22 cellular contexts compared by ENCODE assay signal in the genomic region with DNA sequence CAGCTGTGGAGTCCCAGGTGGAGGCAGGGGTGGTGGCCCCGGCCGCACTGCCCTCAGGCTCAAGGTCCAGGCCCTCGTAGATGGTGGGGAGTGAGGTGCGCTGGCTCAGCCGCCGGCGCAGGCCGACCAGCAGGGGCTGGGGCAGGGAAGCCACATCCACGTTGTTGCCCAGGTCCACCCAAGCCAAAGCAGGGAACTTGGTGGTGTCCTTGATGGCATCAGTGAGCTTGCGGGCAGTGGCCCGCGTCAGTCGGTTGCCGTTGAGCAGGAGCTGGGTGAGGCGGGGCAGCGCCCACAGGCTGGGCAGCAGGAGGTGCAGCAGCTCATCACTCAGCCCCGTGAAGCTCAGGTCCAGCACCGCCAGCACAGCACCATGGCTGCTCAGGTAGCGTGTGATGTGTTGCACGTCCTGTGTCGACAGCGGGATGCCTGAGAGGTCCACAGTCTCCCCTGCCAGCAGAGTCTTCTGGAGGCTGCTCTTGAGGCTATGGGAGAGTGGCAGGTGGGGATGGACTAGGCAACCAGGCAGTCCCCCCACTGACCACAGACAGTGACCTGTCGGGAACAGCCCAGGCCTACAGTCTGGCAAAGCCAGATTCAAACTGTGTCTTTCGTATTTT. TPM values are rescaled to one million over a fixed set of nuclear protein-coding genes. Genes with fewer than 3 reads are reported as not detected.
DNase-seq lines count a peak whose midpoint lies in the region; ATAC-seq, FAIRE-seq and TF ChIP-seq lines count a peak whose summit lies in the region.
"Had no signal": no experiment of that assay in that cellular context is flagged by ENCODE, and none has a peak within 500 bp of the region (broad histone marks: within the 10 kb centered on the region; RNA-seq: fewer than 3 reads in every experiment).

No MANE protein-coding gene starts in this region.

- H3K4me1 Mint-ChIP-seq in chondrocyte (ENCODE audit: low read depth) = peaks cover 19% of the 10 kb centered on the region
- H3K4me1 Mint-ChIP-seq: B cell; CD4-positive, CD25-positive, alpha-beta regulatory T cell; CD8-positive, alpha-beta memory T cell had no signal

- H3K27me3 Mint-ChIP-seq in chondrocyte (ENCODE audit: low read depth) = no peaks in the 10 kb centered on the region
- H3K27me3 Mint-ChIP-seq: B cell; CD4-positive, CD25-positive, alpha-beta regulatory T cell had no signal

- H2AFZ ChIP-seq in HepG2 (ENCODE audit: low read length) = no peak overlapping the region

- intact Hi-C loops in HepG2 (cut with micrococcal nuclease; ENCODE audit: unreplicated experiment) = no loop called here
- intact Hi-C loops in right lobe of liver (cut with DNase I) = no loop called here
- intact Hi-C loops in posterior vena cava (cut with DNase I) = no loop called here

- in situ Hi-C loops in HepG2 (cut with HindIII; ENCODE audit: extremely low pct_ligation_motif_present, low pct_unique_long_range_greater_than_20kb) = no loop called here

- H3K36me3 Mint-ChIP-seq in chondrocyte (ENCODE audit: low read depth) = no peaks in the 10 kb centered on the region
- H3K36me3 Mint-ChIP-seq: CD8-positive, alpha-beta memory T cell had no signal

- H3K4me3 Mint-ChIP-seq in chondrocyte (ENCODE audit: unreplicated experiment) = no peak overlapping the region
- H3K4me3 Mint-ChIP-seq: B cell; CD4-positive, CD25-positive, alpha-beta regulatory T cell; CD8-positive, alpha-beta memory T cell; H9 had no signal

- H3K27me3 ChIP-seq in HepG2 (ENCODE audit: control insufficient read depth in 1 of 2, insufficient read depth in 2 of 2, low read length in 2 of 2) = no peaks in the 10 kb centered on the region
- H3K27me3 ChIP-seq in right lobe of liver = no peaks in the 10 kb centered on the region

- no TSS peak for BruUV-seq in HepG2 (replicated peaks; lab: Mats Ljungman, UMichigan)

- TF ChIP-seq CTCF in HepG2 (CRISPR knock-in tag; IDR thresholded peaks at IDR 0.05) = no peak
- no peak for TF ChIP-seq CTCF in right lobe of liver (IDR thresholded peaks at IDR 0.05)
- no peak for TF ChIP-seq CTCF in chondrocyte (IDR thresholded peaks at IDR 0.05)

- H3K36me3 ChIP-seq in HepG2 (replicated peaks in 1 of 2; ENCODE audit: control insufficient read depth in 1 of 2, insufficient read depth in 2 of 2, low read length in 2 of 2) = peaks cover 8 to 19% of the 10 kb centered on the region in 2 experiments; a peak in 4 of 5 replicates
- peaks cover 0 to 15% (median 0%) of the 10 kb centered on the region in 4 donors for H3K36me3 ChIP-seq in right lobe of liver

- no peaks in the 10 kb centered on the region for H3K9me3 Mint-ChIP-seq in chondrocyte (ENCODE audit: low read depth)
- H3K9me3 Mint-ChIP-seq: CD4-positive, CD25-positive, alpha-beta regulatory T cell; CD8-positive, alpha-beta memory T cell; H9 had no signal

- TF ChIP-seq RAD21 in HepG2 (CRISPR knock-in tag; IDR thresholded peaks at IDR 0.05) = no peak

- CTCF ChIA-PET in HepG2 (lab: Yijun Ruan, JAX; ENCODE audit: low intra/inter-chr PET ratio, low total read pairs) = no interaction called here

- H3K4me1 ChIP-seq in HepG2 (ENCODE audit: insufficient read depth, low read length) (peaks cover 85% of the 10 kb centered on the region), right lobe of liver (peaks cover 0 to 9% (median 0%) of the 10 kb centered on the region in 4 donors)

- H3K79me2 ChIP-seq in HepG2 (ENCODE audit: insufficient read depth, low read length) = no peaks in the 10 kb centered on the region

- no peak for FAIRE-seq in HepG2 (lab: Jason Lieb, UNC)
- FAIRE-seq: GM12878 had no signal

- H3K9me3 ChIP-seq in HepG2 (ENCODE audit: low read length) (no peaks in the 10 kb centered on the region), right lobe of liver (no peaks in the 10 kb centered on the region)

- H3K27ac ChIP-seq in HepG2 (ENCODE audit: extremely low read length, insufficient read depth, low read length) (no peak overlapping the region), right lobe of liver (no peak overlapping the region)

- H3K4me3 ChIP-seq in HepG2 (replicated peaks in 1 of 3; ENCODE audit: insufficient read depth in 1 of 3, low read depth in 2 of 3, low read length in 3 of 3) (no peak overlapping the region), right lobe of liver (no peak overlapping the region)
- H3K4me3 ChIP-seq: GM12878 had no signal

- H3K4me2 ChIP-seq in HepG2 (ENCODE audit: low read depth, low read length) = no peak overlapping the region

- no peak for DNase-seq in HepG2 (ENCODE audit: low spot score)
- DNase-seq in right lobe of liver = no peak
- DNase-seq in chondrocyte (ENCODE audit: low spot score) = peak; percentile 51
- DNase-seq in posterior vena cava (ENCODE audit: low spot score) = peak; percentile 73
- no peak for DNase-seq in amniotic stem cell (lab: John Stamatoyannopoulos, UW)
- DNase-seq in Kasumi-1 (lab: John Stamatoyannopoulos, UW) = no peak
- no peak for DNase-seq in AG08396 (ENCODE audit: low spot score)
- no peak for DNase-seq in stimulated activated CD8-positive, alpha-beta memory T cell treated with anti-CD3 and anti-CD28 coated beads, Interleukin-4, amount 100 ng/mL, for 48 hours
- DNase-seq: 8988T; C1 segment of cervical spinal cord; CD4-positive, CD25-positive, alpha-beta regulatory T cell; CD8-positive, alpha-beta memory T cell; COR-L47; DMS 273 treated with DMSO at 0.1 percent for 48 hours; DMS53; DND-41; EL; GOT3; H9; IMR-90 had no signal

- POLR2A ChIA-PET in HepG2 (lab: Yijun Ruan, JAX) = interaction anchor here (1.5 to 4.1 kb wide), 2 partner anchors 17 to 34 kb away, joined by 4 to 80 read pairs; a partner anchor contains a TSS

- 100% methylated on average over 2 of the region's 24 CpGs for WGBS in HepG2 (ENCODE audit: low lambda C conversion rate)
- 94% methylated on average over 2 of the region's 24 CpGs for WGBS in right lobe of liver (ENCODE audit: insufficient coverage, low coverage, low lambda C conversion rate, missing lambda C conversion rate)

- TF ChIP-seq EP300 in HepG2 (IDR thresholded peaks at IDR 0.05; ENCODE audit: low read depth in 2 of 2, low read length in 2 of 2) (no peak), HepG2 (CRISPR knock-in tag; IDR thresholded peaks at IDR 0.05; ENCODE audit: borderline replicate concordance) (no peak)

- H3K27ac Mint-ChIP-seq in chondrocyte (ENCODE audit: unreplicated experiment) = no peak overlapping the region
- H3K27ac Mint-ChIP-seq: B cell; CD4-positive, CD25-positive, alpha-beta regulatory T cell; CD8-positive, alpha-beta memory T cell; H9 had no signal

- TF ChIP-seq POLR2A in HepG2 (IDR thresholded peaks at IDR 0.05; ENCODE audit: insufficient read depth in 1 of 2, low read depth in 2 of 2, low read length in 2 of 2) (no peak), right lobe of liver (IDR thresholded peaks at IDR 0.05) (no peak)

- ATAC-seq in HepG2 = no peak
- ATAC-seq in right lobe of liver = no peak
- ATAC-seq: GM12878 had no signal

- no peak overlapping the region for H3K9ac ChIP-seq in HepG2 (ENCODE audit: insufficient read depth, low read depth, low read length)

- no peaks in the 10 kb centered on the region for H4K20me1 ChIP-seq in HepG2 (ENCODE audit: insufficient read depth, low read length)

RNA-seq across cellular contexts. Expression of a gene that starts 6.8 kb away (rescaled TPM):
- total RNA-seq in HepG2 (2016; rRNA removed; fragmentation: Illumina TruSeq; extraction: Trizol) (5.7 and 11.8 TPM in 2 replicates), right lobe of liver (10 to 100 TPM; 11.8 to 28.0 (median 21.5) TPM), chondrocyte (5.6 to 13.0 TPM (median 8.6 TPM) in 3 replicates), posterior vena cava (1 to 10 TPM; 6.6 to 9.3 TPM)
- 14.2 and 14.4 TPM in 2 replicates for total RNA-seq in HepG2 (2016; cell fraction: cytosol; rRNA removed; fragmentation: Illumina TruSeq; extraction: Trizol; ENCODE audit: low read depth)
- 5.6 and 12.5 TPM in 2 replicates for total RNA-seq in HepG2 (2016; cell fraction: insoluble cytoplasmic fraction; rRNA removed; fragmentation: Illumina TruSeq; extraction: Trizol)
- 14.8 and 16.4 TPM in 2 replicates for total RNA-seq in HepG2 (2016; cell fraction: membrane; rRNA removed; fragmentation: Illumina TruSeq; extraction: Trizol)
- 10.7 and 13.7 TPM in 2 replicates for total RNA-seq in HepG2 (2016; cell fraction: nucleus; rRNA removed; fragmentation: Illumina TruSeq; extraction: Trizol)
- polyA plus RNA-seq in HepG2 (2011; rRNA removed) = 34.8 and 48.8 TPM in 2 replicates
- polyA plus RNA-seq in HepG2 (2011; cell fraction: cytosol; rRNA removed) = 18.6 and 35.0 TPM in 2 replicates
- 225 and 265 TPM in 2 replicates for polyA plus RNA-seq in HepG2 (2011; cell fraction: nucleus; rRNA removed)
- polyA plus RNA-seq in HepG2 (2012) = 19.0 and 24.1 TPM in 2 replicates
- polyA plus RNA-seq in HepG2 (2016; cell fraction: cytosol; fragmentation: Illumina TruSeq; extraction: Trizol; ENCODE audit: low read depth) = 15.3 and 17.1 TPM in 2 replicates
- 8.8 and 9.2 TPM in 2 replicates for polyA plus RNA-seq in HepG2 (2016; cell fraction: insoluble cytoplasmic fraction; fragmentation: Illumina TruSeq; extraction: Trizol; ENCODE audit: low read depth)
- 17.8 and 17.9 TPM in 2 replicates for polyA plus RNA-seq in HepG2 (2016; cell fraction: membrane; fragmentation: Illumina TruSeq; extraction: Trizol; ENCODE audit: low read depth)
- polyA plus RNA-seq in HepG2 (2016; cell fraction: nucleus; fragmentation: Illumina TruSeq; extraction: Trizol; ENCODE audit: insufficient read depth, low read depth) = 32.8 and 35.7 TPM in 2 replicates
- polyA minus RNA-seq in HepG2 (2011; rRNA and poly(A)+ RNA removed; ENCODE audit: low replicate concordance) = 24.5 TPM in 1 of 2 replicates, not detected in the other
- 5.7 and 8.9 TPM in 2 replicates for polyA minus RNA-seq in HepG2 (2011; cell fraction: cytosol; rRNA and poly(A)+ RNA removed)
- polyA minus RNA-seq in HepG2 (2011; cell fraction: nucleus; rRNA and poly(A)+ RNA removed) = 13.3 and 13.4 TPM in 2 replicates
- total RNA-seq: CD4-positive, CD25-positive, alpha-beta regulatory T cell had no signal
- polyA plus RNA-seq: CD8-positive, alpha-beta memory T cell had no signal

RNA-seq across cellular contexts. Expression of a gene that starts 17.0 kb away (rescaled TPM):
- 11.6 and 29.9 TPM in 2 replicates for total RNA-seq in HepG2 (2016; rRNA removed; fragmentation: Illumina TruSeq; extraction: Trizol)
- total RNA-seq in HepG2 (2016; cell fraction: cytosol; rRNA removed; fragmentation: Illumina TruSeq; extraction: Trizol; ENCODE audit: low read depth) = 6.9 and 7.0 TPM in 2 replicates
- 14.5 and 27.5 TPM in 2 replicates for total RNA-seq in HepG2 (2016; cell fraction: insoluble cytoplasmic fraction; rRNA removed; fragmentation: Illumina TruSeq; extraction: Trizol)
- total RNA-seq in HepG2 (2016; cell fraction: membrane; rRNA removed; fragmentation: Illumina TruSeq; extraction: Trizol) = 8.2 and 14.5 TPM in 2 replicates
- 30.4 and 31.0 TPM in 2 replicates for total RNA-seq in HepG2 (2016; cell fraction: nucleus; rRNA removed; fragmentation: Illumina TruSeq; extraction: Trizol)
- 103 and 150 TPM in 2 replicates for polyA plus RNA-seq in HepG2 (2011; rRNA removed)
- 81.5 and 120 TPM in 2 replicates for polyA plus RNA-seq in HepG2 (2011; cell fraction: cytosol; rRNA removed)
- 371 and 443 TPM in 2 replicates for polyA plus RNA-seq in HepG2 (2011; cell fraction: nucleus; rRNA removed)
- polyA plus RNA-seq in HepG2 (2012) = 45.9 and 52.6 TPM in 2 replicates
- 8.9 and 10.2 TPM in 2 replicates for polyA plus RNA-seq in HepG2 (2016; cell fraction: cytosol; fragmentation: Illumina TruSeq; extraction: Trizol; ENCODE audit: low read depth)
- polyA plus RNA-seq in HepG2 (2016; cell fraction: insoluble cytoplasmic fraction; fragmentation: Illumina TruSeq; extraction: Trizol; ENCODE audit: low read depth) = 15.2 and 17.2 TPM in 2 replicates
- polyA plus RNA-seq in HepG2 (2016; cell fraction: membrane; fragmentation: Illumina TruSeq; extraction: Trizol; ENCODE audit: low read depth) = 11.3 and 13.6 TPM in 2 replicates
- polyA plus RNA-seq in HepG2 (2016; cell fraction: nucleus; fragmentation: Illumina TruSeq; extraction: Trizol; ENCODE audit: insufficient read depth, low read depth) = 74.0 and 82.3 TPM in 2 replicates
- polyA minus RNA-seq in HepG2 (2011; rRNA and poly(A)+ RNA removed; ENCODE audit: low replicate concordance) = 7.2 and 119 TPM in 2 replicates
- polyA minus RNA-seq in HepG2 (2011; cell fraction: cytosol; rRNA and poly(A)+ RNA removed) = 46.0 and 49.6 TPM in 2 replicates
- polyA minus RNA-seq in HepG2 (2011; cell fraction: nucleus; rRNA and poly(A)+ RNA removed) = 35.4 and 41.2 TPM in 2 replicates
- total RNA-seq in right lobe of liver = 100 to 1,000 TPM in 5 of 6 experiments, 10 to 100 TPM in 1; 97.6 to 154 (median 140) TPM
- 1.4 to 1.8 TPM (median 1.5 TPM) in 3 replicates for total RNA-seq in chondrocyte
- 1 to 10 TPM; 5.1 to 6.3 TPM for total RNA-seq in posterior vena cava

RNA-seq across cellular contexts. Expression of a gene that starts 30.2 kb away (rescaled TPM):
- total RNA-seq in HepG2 (2016; rRNA removed; fragmentation: Illumina TruSeq; extraction: Trizol) (209 and 287 TPM in 2 replicates), right lobe of liver (100 to 1,000 TPM in 2 of 6 experiments, 10 to 100 TPM in 4; 43.3 to 180 (median 53.4) TPM), chondrocyte (59.3 to 84.8 TPM (median 63.9 TPM) in 3 replicates), posterior vena cava (10 to 100 TPM; 42.5 to 54.0 TPM)
- 29.0 and 31.7 TPM in 2 replicates for total RNA-seq in HepG2 (2016; cell fraction: cytosol; rRNA removed; fragmentation: Illumina TruSeq; extraction: Trizol; ENCODE audit: low read depth)
- total RNA-seq in HepG2 (2016; cell fraction: insoluble cytoplasmic fraction; rRNA removed; fragmentation: Illumina TruSeq; extraction: Trizol) = 214 and 298 TPM in 2 replicates
- total RNA-seq in HepG2 (2016; cell fraction: membrane; rRNA removed; fragmentation: Illumina TruSeq; extraction: Trizol) = 35.4 and 36.1 TPM in 2 replicates
- 83.7 and 87.5 TPM in 2 replicates for total RNA-seq in HepG2 (2016; cell fraction: nucleus; rRNA removed; fragmentation: Illumina TruSeq; extraction: Trizol)
- 107 and 110 TPM in 2 replicates for polyA plus RNA-seq in HepG2 (2011; rRNA removed)
- 278 and 291 TPM in 2 replicates for polyA plus RNA-seq in HepG2 (2011; cell fraction: cytosol; rRNA removed)
- 55.5 and 61.4 TPM in 2 replicates for polyA plus RNA-seq in HepG2 (2011; cell fraction: nucleus; rRNA removed)
- polyA plus RNA-seq in HepG2 (2012) = 178 and 251 TPM in 2 replicates
- 35.3 and 40.6 TPM in 2 replicates for polyA plus RNA-seq in HepG2 (2016; cell fraction: cytosol; fragmentation: Illumina TruSeq; extraction: Trizol; ENCODE audit: low read depth)
- 420 and 438 TPM in 2 replicates for polyA plus RNA-seq in HepG2 (2016; cell fraction: insoluble cytoplasmic fraction; fragmentation: Illumina TruSeq; extraction: Trizol; ENCODE audit: low read depth)
- polyA plus RNA-seq in HepG2 (2016; cell fraction: membrane; fragmentation: Illumina TruSeq; extraction: Trizol; ENCODE audit: low read depth) = 35.8 and 37.4 TPM in 2 replicates
- 132 and 146 TPM in 2 replicates for polyA plus RNA-seq in HepG2 (2016; cell fraction: nucleus; fragmentation: Illumina TruSeq; extraction: Trizol; ENCODE audit: insufficient read depth, low read depth)
- 134 and 369 TPM in 2 replicates for polyA minus RNA-seq in HepG2 (2011; rRNA and poly(A)+ RNA removed; ENCODE audit: low replicate concordance)
- polyA minus RNA-seq in HepG2 (2011; cell fraction: cytosol; rRNA and poly(A)+ RNA removed) = 72.3 and 74.0 TPM in 2 replicates
- 83.2 and 93.4 TPM in 2 replicates for polyA minus RNA-seq in HepG2 (2011; cell fraction: nucleus; rRNA and poly(A)+ RNA removed)

RNA-seq across cellular contexts. Expression of a gene that starts 31.1 kb away (rescaled TPM):
- total RNA-seq in HepG2 (2016; rRNA removed; fragmentation: Illumina TruSeq; extraction: Trizol) (125 and 128 TPM in 2 replicates), right lobe of liver (100 to 1,000 TPM in 5 of 6 experiments, 10 to 100 TPM in 1; 94.0 to 281 (median 213) TPM), chondrocyte (77.3 to 84.7 TPM (median 77.9 TPM) in 3 replicates), posterior vena cava (10 to 100 TPM; 73.5 to 82.1 TPM)
- 57.0 and 62.1 TPM in 2 replicates for total RNA-seq in HepG2 (2016; cell fraction: cytosol; rRNA removed; fragmentation: Illumina TruSeq; extraction: Trizol; ENCODE audit: low read depth)
- 114 and 129 TPM in 2 replicates for total RNA-seq in HepG2 (2016; cell fraction: insoluble cytoplasmic fraction; rRNA removed; fragmentation: Illumina TruSeq; extraction: Trizol)
- total RNA-seq in HepG2 (2016; cell fraction: membrane; rRNA removed; fragmentation: Illumina TruSeq; extraction: Trizol) = 156 and 159 TPM in 2 replicates
- total RNA-seq in HepG2 (2016; cell fraction: nucleus; rRNA removed; fragmentation: Illumina TruSeq; extraction: Trizol) = 69.6 and 73.3 TPM in 2 replicates
- polyA plus RNA-seq in HepG2 (2011; rRNA removed) = 245 and 282 TPM in 2 replicates
- polyA plus RNA-seq in HepG2 (2011; cell fraction: cytosol; rRNA removed) = 177 and 210 TPM in 2 replicates
- 217 and 220 TPM in 2 replicates for polyA plus RNA-seq in HepG2 (2011; cell fraction: nucleus; rRNA removed)
- 123 and 145 TPM in 2 replicates for polyA plus RNA-seq in HepG2 (2012)
- 33.4 and 34.1 TPM in 2 replicates for polyA plus RNA-seq in HepG2 (2016; cell fraction: cytosol; fragmentation: Illumina TruSeq; extraction: Trizol; ENCODE audit: low read depth)
- polyA plus RNA-seq in HepG2 (2016; cell fraction: insoluble cytoplasmic fraction; fragmentation: Illumina TruSeq; extraction: Trizol; ENCODE audit: low read depth) = 101 and 109 TPM in 2 replicates
- 91.3 and 96.0 TPM in 2 replicates for polyA plus RNA-seq in HepG2 (2016; cell fraction: membrane; fragmentation: Illumina TruSeq; extraction: Trizol; ENCODE audit: low read depth)
- 119 and 131 TPM in 2 replicates for polyA plus RNA-seq in HepG2 (2016; cell fraction: nucleus; fragmentation: Illumina TruSeq; extraction: Trizol; ENCODE audit: insufficient read depth, low read depth)
- 194 and 636 TPM in 2 replicates for polyA minus RNA-seq in HepG2 (2011; rRNA and poly(A)+ RNA removed; ENCODE audit: low replicate concordance)
- 178 and 203 TPM in 2 replicates for polyA minus RNA-seq in HepG2 (2011; cell fraction: cytosol; rRNA and poly(A)+ RNA removed)
- 53.7 and 80.4 TPM in 2 replicates for polyA minus RNA-seq in HepG2 (2011; cell fraction: nucleus; rRNA and poly(A)+ RNA removed)

Comparison
In these comparisons a context has a peak if more than half of its experiments do, and no peak if none do; other contexts are left out.
1. DNase-seq: peak in chondrocyte (single experiment) and posterior vena cava (single experiment); none in HepG2 (single experiment), right lobe of liver (0 of 3), amniotic stem cell (single experiment), Kasumi-1 (0 of 2), AG08396 (single experiment) and stimulated activated CD8-positive, alpha-beta memory T cell treated with anti-CD3 and anti-CD28 coated beads, Interleukin-4, amount 100 ng/mL, for 48 hours (single experiment).